Comparison of ENCODE assay signal across 9 cellular contexts in genomic region chr3:123552095-123552714, GRCh38. TPM values are rescaled to one million over a fixed set of nuclear protein-coding genes. Genes with fewer than 3 reads are reported as not detected.
DNase-seq lines count a peak whose midpoint lies in the region; ATAC-seq, FAIRE-seq and TF ChIP-seq lines count a peak whose summit lies in the region.
"Had no signal": no experiment of that assay in that cellular context is flagged by ENCODE, and none has a peak within 500 bp of the region (broad histone marks: within the 10 kb centered on the region; RNA-seq: fewer than 3 reads in every experiment).

No MANE protein-coding gene starts in this region.

- no peaks in the 10 kb centered on the region for H4K20me1 ChIP-seq in fibroblast of lung (ENCODE audit: control insufficient read depth, extremely low read depth, insufficient read depth, low read length)

- H2AFZ ChIP-seq in fibroblast of lung (ENCODE audit: low read length): no peak overlapping the region

- H3K27me3 ChIP-seq in AG04450 (ENCODE audit: control insufficient read depth, insufficient read depth, low read length) (no peaks in the 10 kb centered on the region), fibroblast of lung (ENCODE audit: control insufficient read depth, insufficient read depth, low read length) (no peaks in the 10 kb centered on the region)

- TF ChIP-seq CTCF in AG04450 (IDR thresholded peaks at IDR 0.05; ENCODE audit: low read depth, low read length) (peak; percentile 71), fibroblast of lung (conservative IDR thresholded peaks at IDR 0.05 in 1 of 2, IDR thresholded peaks at IDR 0.05 in 1 of 2; ENCODE audit: low read depth in 1 of 2, low read length in 2 of 2) (peak; percentile 65 to 79)

- FAIRE-seq in GM19239 (lab: Jason Lieb, UNC): peak; percentile 66

- H3K9me3 ChIP-seq in AG04450 (ENCODE audit: control insufficient read depth, insufficient read depth, low read length) (peaks cover 4% of the 10 kb centered on the region; the same call in 1 of the 2 replicates), fibroblast of lung (ENCODE audit: control insufficient read depth, insufficient read depth, low read depth, low read length) (no peaks in the 10 kb centered on the region)

- CTCF ChIA-PET in AG04450 (lab: Charles Lee): interaction anchor here (0.6 to 5.7 kb wide), 9 partner anchors 8 to 227 kb away, joined by 3 to 47 read pairs (median 3); no protein-coding TSS in a partner anchor

- no peak overlapping the region for H3K9ac ChIP-seq in fibroblast of lung (ENCODE audit: insufficient read depth, low read length)

- no peak overlapping the region for H3K4me2 ChIP-seq in fibroblast of lung (ENCODE audit: extremely low read depth, insufficient read depth, low read length)

- DNase-seq in AG04450 (ENCODE audit: low read depth, low spot score) (no peak), GM19239 (ENCODE audit: insufficient read length, low spot score) (no peak), OCI-M1 (lab: John Stamatoyannopoulos, UW) (peak; percentile 54), fibroblast of lung (ENCODE audit: low read depth in 2 of 2) (peak in 1 of 2 donors; percentile 25), ureter (ENCODE audit: low spot score) (no peak)
- DNase-seq: substantia nigra had no signal

- H3K36me3 ChIP-seq in fibroblast of lung (ENCODE audit: control insufficient read depth, insufficient read depth, low read length): peaks cover 4% of the 10 kb centered on the region

- H3K4me3 ChIP-seq in AG04450 (ENCODE audit: low read depth, low read length) (no peak overlapping the region), fibroblast of lung (replicated peaks in 1 of 4; ENCODE audit: control extremely low read depth in 1 of 4, insufficient read depth in 1 of 4, low read depth in 3 of 4, low read length in 4 of 4) (no peak overlapping the region)

- POLR2A ChIA-PET in AG04450 (lab: Yijun Ruan, JAX): no interaction called here

- H3K79me2 ChIP-seq in fibroblast of lung (ENCODE audit: control insufficient read depth, insufficient read depth, low read length): no peaks in the 10 kb centered on the region

- ATAC-seq in HG03571 (IDR thresholded peaks at IDR 0.05; ENCODE audit: unreplicated experiment): no peak
- no peak for ATAC-seq in HG03039 (IDR thresholded peaks at IDR 0.05; ENCODE audit: unreplicated experiment)
- no peak for ATAC-seq in GM21515 (IDR thresholded peaks at IDR 0.05; ENCODE audit: unreplicated experiment)

- H3K4me1 ChIP-seq in fibroblast of lung (ENCODE audit: control insufficient read depth, extremely low read depth, insufficient read depth, low read length): no peaks in the 10 kb centered on the region

- H3K27ac ChIP-seq in AG04450 (ENCODE audit: low read depth, low read length) (no peak overlapping the region), fibroblast of lung (ENCODE audit: insufficient read depth, low read length) (no peak overlapping the region)

RNA-seq across cellular contexts. Expression of gene HACD2, which starts 32.6 kb away (rescaled TPM):
- polyA plus RNA-seq in AG04450 (2011; rRNA removed) (30.3 and 43.5 TPM in 2 replicates), fibroblast of lung (47.0 and 48.7 TPM in 2 replicates)
- 15.4 and 40.1 TPM in 2 replicates for polyA minus RNA-seq in AG04450 (2011; rRNA and poly(A)+ RNA removed)
- total RNA-seq in fibroblast of lung (19.5 and 22.0 TPM in 2 replicates), ureter (20.6 TPM)
- 21.0 TPM in 2 replicates for polyA plus RNA-seq in fibroblast of lung (2012)
- 28.0 and 39.3 TPM in 2 replicates for polyA minus RNA-seq in fibroblast of lung (ENCODE audit: low replicate concordance)
